In genomic region chr6:89830385-89830809, GRCh38 we compare ENCODE assay signal across 8 cellular contexts. TPM values are rescaled to one million over a fixed set of nuclear protein-coding genes. Genes with fewer than 3 reads are reported as not detected.
DNase-seq lines count a peak whose midpoint lies in the region; ATAC-seq and TF ChIP-seq lines count a peak whose summit lies in the region.

No MANE protein-coding gene starts in this region.

- peaks cover 5% of the 10 kb centered on the region for H3K79me2 ChIP-seq in parathyroid adenoma

- H2AFZ ChIP-seq in parathyroid adenoma = no peak overlapping the region

- H3K27me3 ChIP-seq in endodermal cell (ENCODE audit: control insufficient read depth, insufficient read depth, low read length, poor library complexity, severe bottlenecking) (no peaks in the 10 kb centered on the region), parathyroid adenoma (ENCODE audit: control insufficient read depth, insufficient read depth, low read length) (no peaks in the 10 kb centered on the region)

- H3K4me1 Mint-ChIP-seq in endodermal cell = peaks cover 11% of the 10 kb centered on the region

- DNase-seq in NCI-H82 (lab: John Stamatoyannopoulos, UW) = peak; percentile 41
- DNase-seq in endodermal cell = no peak
- DNase-seq in HuH-7.5 (ENCODE audit: low spot score) = no peak
- no peak for DNase-seq in GM19240 (ENCODE audit: insufficient read length, low spot score)

- peaks cover 35% of the 10 kb centered on the region for H3K36me3 Mint-ChIP-seq in endodermal cell (ENCODE audit: low read depth)

- H3K27ac Mint-ChIP-seq in endodermal cell = peak overlapping the region; percentile 99

- H3K4me3 ChIP-seq in endodermal cell (ENCODE audit: low read length) (peak overlapping the region; percentile 87), parathyroid adenoma (ENCODE audit: low read depth, low read length) (peak overlapping the region; percentile 84)

- peak overlapping the region; percentile 87 for H3K4me2 ChIP-seq in parathyroid adenoma (ENCODE audit: low read length)

- ATAC-seq in HG03378 (IDR thresholded peaks at IDR 0.05; ENCODE audit: unreplicated experiment) = no peak
- no peak for ATAC-seq in HG03457 (IDR thresholded peaks at IDR 0.05; ENCODE audit: unreplicated experiment)

- H3K27ac ChIP-seq in endodermal cell (ENCODE audit: low read depth, low read length) = no peak overlapping the region
- no peak overlapping the region for H3K27ac ChIP-seq in parathyroid adenoma

- H3K9me3 ChIP-seq in ES-I3 (ENCODE audit: control insufficient read depth, insufficient read depth, low read length) (no peaks in the 10 kb centered on the region), endodermal cell (ENCODE audit: control insufficient read depth, low read length) (no peaks in the 10 kb centered on the region), parathyroid adenoma (ENCODE audit: control insufficient read depth, low read length) (no peaks in the 10 kb centered on the region)

- H3K36me3 ChIP-seq in ES-I3 (ENCODE audit: insufficient read depth, low read length) (peaks cover 11% of the 10 kb centered on the region), endodermal cell (ENCODE audit: control insufficient read depth, insufficient read depth, low read length) (peaks cover 33% of the 10 kb centered on the region), parathyroid adenoma (ENCODE audit: control insufficient read depth, insufficient read depth, low read length) (no peaks in the 10 kb centered on the region)

- peak overlapping the region; percentile 96 for H3K4me3 Mint-ChIP-seq in endodermal cell

- 9 to 11% methylated on average over 4 to 8 of the region's 8 CpGs for WGBS in endodermal cell (ENCODE audit: insufficient coverage in 1 of 2, insufficient read length in 1 of 2), 2 experiments

- no peaks in the 10 kb centered on the region for H3K9me3 Mint-ChIP-seq in endodermal cell

- H3K4me1 ChIP-seq in ES-I3 (ENCODE audit: insufficient read depth, low read length) (peaks cover 3% of the 10 kb centered on the region; the same call in 1 of the 2 replicates), endodermal cell (ENCODE audit: control insufficient read depth, insufficient read depth, low read length) (no peaks in the 10 kb centered on the region), parathyroid adenoma (peaks cover 6% of the 10 kb centered on the region)

- TF ChIP-seq CTCF in endodermal cell (conservative IDR thresholded peaks at IDR 0.05) (no peak), parathyroid adenoma (IDR thresholded peaks at IDR 0.05) (no peak)

- H3K9ac ChIP-seq in ES-I3 (ENCODE audit: low read depth, low read length) (peak overlapping the region; percentile 94), endodermal cell (ENCODE audit: extremely low read depth, low read length, poor library complexity, severe bottlenecking) (peak overlapping the region; percentile 60), parathyroid adenoma (no peak overlapping the region)

- no peaks in the 10 kb centered on the region for H3K27me3 Mint-ChIP-seq in endodermal cell (ENCODE audit: insufficient read depth)

RNA-seq across cellular contexts. Expression of gene CASP8AP2, which starts 0.7 kb away (rescaled TPM):
- 10 to 100 TPM; 31.1 to 40.0 TPM for total RNA-seq in endodermal cell
- 25.0 TPM for polyA plus RNA-seq in endodermal cell (2013, experiment 1 of 2)
- polyA plus RNA-seq in endodermal cell (2013, experiment 2 of 2) = 27.0 TPM

RNA-seq across cellular contexts. Expression of gene MDN1, which starts 10.8 kb away (rescaled TPM):
- 100 to 1,000 TPM in 1 of 2 donors, 10 to 100 TPM in 1; 85.4 to 145 TPM for total RNA-seq in endodermal cell
- polyA plus RNA-seq in endodermal cell (2013, experiment 1 of 2) = 24.9 TPM
- 23.9 TPM for polyA plus RNA-seq in endodermal cell (2013, experiment 2 of 2)
